2 cellular contexts compared by ENCODE assay signal in genomic region chr7:75866129-75866496, GRCh38.
A peak's percentile ranks its signal among the peaks of the same experiment; 100 is the strongest.
TF ChIP-seq lines count a peak whose summit lies in the region.

No MANE protein-coding gene starts in this region.

TF ChIP-seq in SK-N-SH treated with all-trans-retinoic acid at 6 μM for 48 hours, 23 proteins besides CTCF, POLR2A, EP300 and RAD21:
- TF ChIP-seq ZNF8 (CRISPR knock-in tag; IDR thresholded peaks at IDR 0.05) (no peak), ZNF70 (CRISPR knock-in tag; IDR thresholded peaks at IDR 0.05) (no peak), BACH2 (CRISPR knock-in tag; IDR thresholded peaks at IDR 0.05; ENCODE audit: borderline replicate concordance) (no peak), ZFP3 (CRISPR knock-in tag; IDR thresholded peaks at IDR 0.05) (no peak), TOX (CRISPR knock-in tag; IDR thresholded peaks at IDR 0.05; ENCODE audit: borderline replicate concordance) (no peak), ARNTL (CRISPR knock-in tag; IDR thresholded peaks at IDR 0.05; ENCODE audit: borderline replicate concordance, low read depth) (no peak), SNAI2 (CRISPR knock-in tag; IDR thresholded peaks at IDR 0.05) (no peak), ESRRG (CRISPR knock-in tag; IDR thresholded peaks at IDR 0.05) (no peak), TSHZ2 (CRISPR knock-in tag; IDR thresholded peaks at IDR 0.05) (no peak), ISL1 (CRISPR knock-in tag; IDR thresholded peaks at IDR 0.05) (no peak), CSDC2 (CRISPR knock-in tag; IDR thresholded peaks at IDR 0.05) (no peak), POU6F1 (CRISPR knock-in tag; IDR thresholded peaks at IDR 0.05; ENCODE audit: borderline replicate concordance, low read depth) (no peak), PPARA (CRISPR knock-in tag; IDR thresholded peaks at IDR 0.05; ENCODE audit: borderline replicate concordance) (no peak)
TF ChIP-seq in SK-N-SH treated with all-trans-retinoic acid at 6 μM for 48 hours: peak in this region for 0.

TF ChIP-seq in HepG2, 621 proteins besides CTCF, POLR2A, EP300 and RAD21:
- TF ChIP-seq MTF2 (CRISPR knock-in tag; IDR thresholded peaks at IDR 0.05; ENCODE audit: borderline replicate concordance) (0 out of 2 replicates have a peak, but pooled peaks have one; percentile 12), HNRNPL (IDR thresholded peaks at IDR 0.05; ENCODE audit: low read depth, low read length) (0 out of 2 replicates have a peak, but pooled peaks have one; percentile 32), UBTF (CRISPR knock-in tag; IDR thresholded peaks at IDR 0.05) (peak; percentile 34; the same call in 1 of the 2 replicates), HDAC6 (IDR thresholded peaks at IDR 0.05; ENCODE audit: low read depth, low read length) (no peak)
